25 cellular contexts compared by ENCODE assay signal in the genomic region with DNA sequence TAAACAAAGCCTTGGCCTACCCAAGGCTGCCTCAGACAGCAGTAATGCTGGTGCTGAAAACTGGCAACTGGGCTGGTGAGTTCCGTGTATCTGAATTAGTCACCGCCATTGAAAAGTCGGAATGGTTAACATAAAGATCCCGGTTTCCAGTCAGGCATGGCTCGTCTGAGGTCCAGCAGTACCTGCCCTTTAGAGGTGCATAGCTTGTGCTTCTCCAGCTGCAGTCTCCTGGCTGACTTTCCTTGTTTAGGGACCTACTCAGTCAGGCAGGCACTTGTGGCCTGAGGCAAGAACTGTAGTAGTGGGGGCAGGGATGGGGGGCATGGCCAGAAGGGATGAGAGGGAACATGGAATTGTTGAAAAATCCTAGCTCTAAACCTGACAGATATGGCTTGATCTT.
DNase-seq lines count a peak whose midpoint lies in the region; ATAC-seq lines count a peak whose summit lies in the region.
"Had no signal": no experiment of that assay in that cellular context is flagged by ENCODE, and none has a peak within 500 bp of the region (broad histone marks: within the 10 kb centered on the region; RNA-seq: fewer than 3 reads in every experiment).

No MANE protein-coding gene starts in this region.

- no peak overlapping the region for H3K4me3 ChIP-seq in CD4-positive, CD25-positive, alpha-beta regulatory T cell (ENCODE audit: low read depth, low read length)
- no peak overlapping the region for H3K4me3 ChIP-seq in CD4-positive, alpha-beta memory T cell (ENCODE audit: low read length in 2 of 2)
- H3K4me3 ChIP-seq in naive thymus-derived CD4-positive, alpha-beta T cell (ENCODE audit: low read length) = no peak overlapping the region
- H3K4me3 ChIP-seq: body of pancreas, right atrium auricular region, spleen, tibial nerve had no signal

- H3K9me3 Mint-ChIP-seq in CD4-positive, CD25-positive, alpha-beta regulatory T cell = peaks cover 0 to 5% (median 0%) of the 10 kb centered on the region in 7 donors
- peaks cover 0 to 7% (median 0%) of the 10 kb centered on the region in 8 donors for H3K9me3 Mint-ChIP-seq in CD4-positive, alpha-beta memory T cell
- peaks cover 4% of the 10 kb centered on the region for H3K9me3 Mint-ChIP-seq in activated T-helper 17 cell treated with anti-CD3 and anti-CD28 coated beads, Interleukin-2, amount 50 U/mL, for 72 hours
- H3K9me3 Mint-ChIP-seq in naive thymus-derived CD4-positive, alpha-beta T cell = peaks cover 0 to 19% (median 5%) of the 10 kb centered on the region in 11 donors
- H3K9me3 Mint-ChIP-seq: HFFc6; stimulated activated naive CD8-positive, alpha-beta T cell treated with anti-CD3 and anti-CD28 coated beads, Interleukin-15, amount 100 ng/mL, for 72 hours had no signal

- CTCF ChIA-PET in CD4-positive, alpha-beta memory T cell (lab: Charles Lee; ENCODE audit: partially characterized antibody) = interaction anchor here (0.6 to 0.8 kb wide), 2 partner anchors 19 to 50 kb away, joined by 3 read pairs; no protein-coding TSS in a partner anchor
- CTCF ChIA-PET in naive thymus-derived CD4-positive, alpha-beta T cell (lab: Charles Lee) = no interaction called here

- H3K27me3 ChIP-seq in CD4-positive, CD25-positive, alpha-beta regulatory T cell (ENCODE audit: control insufficient read depth, insufficient read depth, low read length) = no peaks in the 10 kb centered on the region
- no peaks in the 10 kb centered on the region for H3K27me3 ChIP-seq in CD4-positive, alpha-beta memory T cell (ENCODE audit: insufficient read depth, low read length)
- no peaks in the 10 kb centered on the region for H3K27me3 ChIP-seq in naive thymus-derived CD4-positive, alpha-beta T cell (ENCODE audit: control insufficient read depth in 2 of 2, insufficient read depth in 2 of 2, low read length in 2 of 2)
- H3K27me3 ChIP-seq: body of pancreas, right atrium auricular region, spleen, tibial nerve had no signal

- no peaks in the 10 kb centered on the region for H3K9me3 ChIP-seq in CD4-positive, CD25-positive, alpha-beta regulatory T cell (ENCODE audit: control insufficient read depth in 2 of 2, low read length in 2 of 2)
- no peaks in the 10 kb centered on the region for H3K9me3 ChIP-seq in CD4-positive, alpha-beta memory T cell (ENCODE audit: control insufficient read depth in 1 of 2, low read length in 2 of 2)
- H3K9me3 ChIP-seq in naive thymus-derived CD4-positive, alpha-beta T cell (ENCODE audit: control insufficient read depth in 2 of 3, low read length in 3 of 3) = peaks cover 0 to 7% (median 0%) of the 10 kb centered on the region in 3 experiments
- H3K9me3 ChIP-seq: body of pancreas, right atrium auricular region, SK-N-SH, spleen, tibial nerve had no signal

- intact Hi-C loops in CD4-positive, alpha-beta memory T cell (cut with micrococcal nuclease) = no loop called here
- intact Hi-C loops in naive thymus-derived CD4-positive, alpha-beta T cell (cut with micrococcal nuclease) = loop anchor here in 1 of 2 donors (1.0 to 2.0 kb wide), 2 partner anchors 9 to 13 kb away; no protein-coding TSS in a partner anchor

- peaks cover 22% of the 10 kb centered on the region for H3K36me3 Mint-ChIP-seq in CD4-positive, CD25-positive, alpha-beta regulatory T cell
- H3K36me3 Mint-ChIP-seq in CD4-positive, alpha-beta memory T cell = peaks cover 31 to 47% of the 10 kb centered on the region in 2 donors
- peaks cover 92% of the 10 kb centered on the region for H3K36me3 Mint-ChIP-seq in activated T-helper 17 cell treated with anti-CD3 and anti-CD28 coated beads, Interleukin-2, amount 50 U/mL, for 72 hours (ENCODE audit: low read depth)
- peaks cover 10 to 36% (median 32%) of the 10 kb centered on the region in 5 donors for H3K36me3 Mint-ChIP-seq in naive thymus-derived CD4-positive, alpha-beta T cell

- H3K27ac ChIP-seq in CD4-positive, CD25-positive, alpha-beta regulatory T cell (ENCODE audit: insufficient read depth, low read length, poor library complexity, severe bottlenecking) = peak overlapping the region; percentile 49
- H3K27ac ChIP-seq in CD4-positive, alpha-beta memory T cell (ENCODE audit: low read depth, low read length) = no peak overlapping the region
- H3K27ac ChIP-seq in naive thymus-derived CD4-positive, alpha-beta T cell (ENCODE audit: low read depth, low read length) = peak overlapping the region; percentile 36
- H3K27ac ChIP-seq: body of pancreas, C4-2B, right atrium auricular region, VCaP had no signal

- no peaks in the 10 kb centered on the region for H3K27me3 Mint-ChIP-seq in CD4-positive, CD25-positive, alpha-beta regulatory T cell
- no peaks in the 10 kb centered on the region for H3K27me3 Mint-ChIP-seq in CD4-positive, alpha-beta memory T cell
- no peaks in the 10 kb centered on the region for H3K27me3 Mint-ChIP-seq in activated T-helper 17 cell treated with anti-CD3 and anti-CD28 coated beads, Interleukin-2, amount 50 U/mL, for 72 hours
- no peaks in the 10 kb centered on the region for H3K27me3 Mint-ChIP-seq in naive thymus-derived CD4-positive, alpha-beta T cell
- H3K27me3 Mint-ChIP-seq: stimulated activated naive CD8-positive, alpha-beta T cell treated with anti-CD3 and anti-CD28 coated beads, Interleukin-15, amount 100 ng/mL, for 72 hours had no signal

- peak overlapping the region in 2 of 4 donors; percentile 32 to 57 for H3K4me3 Mint-ChIP-seq in CD4-positive, CD25-positive, alpha-beta regulatory T cell
- peak overlapping the region in 4 of 8 donors; percentile 1 to 67 (median 42) for H3K4me3 Mint-ChIP-seq in CD4-positive, alpha-beta memory T cell
- peak overlapping the region; percentile 98 for H3K4me3 Mint-ChIP-seq in activated T-helper 17 cell treated with anti-CD3 and anti-CD28 coated beads, Interleukin-2, amount 50 U/mL, for 72 hours
- peak overlapping the region in 7 of 10 donors; percentile 2 to 62 (median 29) for H3K4me3 Mint-ChIP-seq in naive thymus-derived CD4-positive, alpha-beta T cell
- H3K4me3 Mint-ChIP-seq: HFFc6 had no signal

- no peak for DNase-seq in CD4-positive, CD25-positive, alpha-beta regulatory T cell
- DNase-seq in CD4-positive, alpha-beta memory T cell = no peak
- no peak for DNase-seq in naive thymus-derived CD4-positive, alpha-beta T cell
- DNase-seq in T-helper 9 cell (no peak), putamen (ENCODE audit: low spot score) (no peak)
- DNase-seq: activated CD4-positive, alpha-beta T cell treated with anti-CD3 and anti-CD28 coated beads, Interleukin-2, amount 50 U/mL, for 4 hours; activated T-cell treated with anti-CD3 and anti-CD28 coated beads, Interleukin-2, amount 50 U/mL, for 48 hours; body of pancreas; HFFc6; IMR-90; mammary epithelial cell; NCI-H1092; NCI-H2029 treated with DMSO at 0.1 percent for 48 hours; NCI-H226; NCI-H748 treated with DMSO at 0.1 percent for 48 hours; SK-N-SH; spleen; stimulated activated CD4-positive, alpha-beta T cell treated with anti-CD3 and anti-CD28 coated beads, Interleukin-4, amount 100 ng/mL, for 1 hour; stimulated activated naive CD8-positive, alpha-beta T cell treated with anti-CD3 and anti-CD28 coated beads, Interleukin-15, amount 100 ng/mL, for 72 hours had no signal

- H3K4me1 ChIP-seq in CD4-positive, CD25-positive, alpha-beta regulatory T cell (ENCODE audit: control insufficient read depth, insufficient read depth, low read length, poor library complexity, severe bottlenecking) = peaks cover 81% of the 10 kb centered on the region
- peaks cover 91% of the 10 kb centered on the region for H3K4me1 ChIP-seq in CD4-positive, alpha-beta memory T cell (ENCODE audit: insufficient read depth, low read length)
- peaks cover 77 to 82% of the 10 kb centered on the region in 2 donors for H3K4me1 ChIP-seq in naive thymus-derived CD4-positive, alpha-beta T cell (ENCODE audit: control insufficient read depth in 2 of 2, insufficient read depth in 2 of 2, low read length in 2 of 2)
- H3K4me1 ChIP-seq: body of pancreas had no signal

- H3K36me3 ChIP-seq in CD4-positive, CD25-positive, alpha-beta regulatory T cell (ENCODE audit: control insufficient read depth, insufficient read depth, low read length) = peaks cover 24% of the 10 kb centered on the region
- no peaks in the 10 kb centered on the region for H3K36me3 ChIP-seq in CD4-positive, alpha-beta memory T cell (ENCODE audit: insufficient read depth, low read length)
- H3K36me3 ChIP-seq in naive thymus-derived CD4-positive, alpha-beta T cell (ENCODE audit: control insufficient read depth in 2 of 3, insufficient read depth in 3 of 3, low read length in 3 of 3) = no peaks in the 10 kb centered on the region
- H3K36me3 ChIP-seq: right atrium auricular region had no signal

- H3K4me1 Mint-ChIP-seq in CD4-positive, CD25-positive, alpha-beta regulatory T cell = peaks cover 56 to 91% (median 77%) of the 10 kb centered on the region in 4 donors
- peaks cover 69 to 93% (median 81%) of the 10 kb centered on the region in 4 donors for H3K4me1 Mint-ChIP-seq in CD4-positive, alpha-beta memory T cell
- H3K4me1 Mint-ChIP-seq in activated T-helper 17 cell treated with anti-CD3 and anti-CD28 coated beads, Interleukin-2, amount 50 U/mL, for 72 hours = peaks cover 65% of the 10 kb centered on the region
- peaks cover 48 to 97% (median 91%) of the 10 kb centered on the region in 7 donors for H3K4me1 Mint-ChIP-seq in naive thymus-derived CD4-positive, alpha-beta T cell

- ATAC-seq in CD4-positive, CD25-positive, alpha-beta regulatory T cell (ENCODE audit: low read depth in 2 of 2) = no peak
- ATAC-seq in activated T-helper 17 cell treated with anti-CD3 and anti-CD28 coated beads, Interleukin-2, amount 50 U/mL, for 72 hours (replicated peaks) = no peak
- no peak for ATAC-seq in naive thymus-derived CD4-positive, alpha-beta T cell
- ATAC-seq in GM21447 (IDR thresholded peaks at IDR 0.05; ENCODE audit: unreplicated experiment) = no peak
- ATAC-seq: body of pancreas; stimulated activated naive CD8-positive, alpha-beta T cell treated with anti-CD3 and anti-CD28 coated beads, Interleukin-15, amount 100 ng/mL, for 72 hours had no signal

- peak overlapping the region; percentile 0 to 100 (median 44) for H3K27ac Mint-ChIP-seq in CD4-positive, CD25-positive, alpha-beta regulatory T cell
- peak overlapping the region; percentile 19 to 97 (median 87) for H3K27ac Mint-ChIP-seq in CD4-positive, alpha-beta memory T cell
- peak overlapping the region; percentile 100 for H3K27ac Mint-ChIP-seq in activated T-helper 17 cell treated with anti-CD3 and anti-CD28 coated beads, Interleukin-2, amount 50 U/mL, for 72 hours
- H3K27ac Mint-ChIP-seq in naive thymus-derived CD4-positive, alpha-beta T cell = peak overlapping the region; percentile 3 to 100 (median 95)
- H3K27ac Mint-ChIP-seq: HFFc6 had no signal

- POLR2A ChIA-PET in CD4-positive, alpha-beta memory T cell (lab: Charles Lee; ENCODE audit: partially characterized antibody) = interaction anchor here (3.1 to 6.4 kb wide), 2 partner anchors 11 to 19 kb away, joined by 13 to 84 read pairs; no protein-coding TSS in a partner anchor
- POLR2A ChIA-PET in naive thymus-derived CD4-positive, alpha-beta T cell (lab: Charles Lee) = interaction anchor here (0.6 to 2.6 kb wide), 4 partner anchors 9 to 202 kb away, joined by 3 to 15 read pairs (median 3); no protein-coding TSS in a partner anchor

Comparison
In these comparisons a context has a peak if more than half of its experiments do, and no peak if none do; other contexts are left out.
1. H3K27ac Mint-ChIP-seq: peak in every context shown above with its lines; median percentile 100 in activated T-helper 17 cell treated with anti-CD3 and anti-CD28 coated beads, Interleukin-2, amount 50 U/mL, for 72 hours; 95 in naive thymus-derived CD4-positive, alpha-beta T cell; 87 in CD4-positive, alpha-beta memory T cell; 44 in CD4-positive, CD25-positive, alpha-beta regulatory T cell.